1 cellular context compared by ENCODE assay signal in the genomic region with DNA sequence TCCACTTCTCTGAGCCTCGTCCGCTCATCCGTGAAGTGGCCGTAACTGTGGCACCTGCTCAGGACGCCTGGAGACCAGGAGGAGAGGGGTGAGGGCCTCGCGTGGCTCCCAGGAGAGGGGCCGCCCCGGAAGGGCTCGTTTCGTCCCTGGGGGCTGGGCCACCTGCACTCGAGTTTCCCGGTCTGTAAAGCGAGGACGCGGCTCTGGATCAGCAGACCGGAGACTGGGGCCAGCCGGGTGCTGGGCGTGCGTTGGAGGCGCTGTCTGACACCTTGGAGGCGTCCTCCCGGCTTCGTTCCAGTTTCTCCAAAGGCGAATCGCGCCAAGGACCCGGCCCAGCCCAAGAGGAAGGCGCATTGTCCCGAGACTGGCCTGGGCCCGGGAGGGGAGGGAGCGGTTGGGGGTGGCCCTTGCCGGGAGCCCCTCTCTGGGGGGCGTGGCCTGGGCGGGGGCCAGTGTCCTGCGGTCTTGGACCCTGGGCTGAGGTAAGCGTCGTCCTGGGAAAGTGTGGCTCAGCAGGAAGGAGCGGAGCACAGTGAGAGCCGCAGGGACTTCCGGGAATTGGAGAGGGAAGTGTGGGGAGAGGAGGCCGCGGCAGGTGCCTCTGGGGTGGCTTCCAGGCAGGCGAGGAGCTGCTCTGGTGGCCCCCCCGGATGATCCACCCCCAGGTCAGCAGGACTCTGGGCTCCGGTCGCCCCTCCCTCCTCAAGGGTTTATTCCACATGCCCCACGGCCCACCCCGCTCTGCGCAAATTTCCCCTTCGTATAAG.
A peak's percentile ranks its signal among the peaks of the same experiment; 100 is the strongest.
TF ChIP-seq lines count a peak whose summit lies in the region.

No MANE protein-coding gene starts in this region.

TF ChIP-seq in H1, 55 proteins besides CTCF, POLR2A, EP300 and RAD21:
- TF ChIP-seq PHF8 (conservative IDR thresholded peaks at IDR 0.05; ENCODE audit: low read depth, low read length): no peak
- TF ChIP-seq SAP30 (IDR thresholded peaks at IDR 0.05; ENCODE audit: insufficient read depth, insufficient replicate concordance, low read length): no peak
- TF ChIP-seq SP2 (IDR thresholded peaks at IDR 0.05; ENCODE audit: low read length): no peak
- TF ChIP-seq SIN3A (conservative IDR thresholded peaks at IDR 0.05 in 1 of 2, IDR thresholded peaks at IDR 0.05 in 1 of 2; ENCODE audit: low read depth in 1 of 2, low read length in 2 of 2): no peak
- TF ChIP-seq SP1 (IDR thresholded peaks at IDR 0.05; ENCODE audit: low read depth, low read length): no peak
- no peak for TF ChIP-seq MAFK (IDR thresholded peaks at IDR 0.05; ENCODE audit: low read depth, low read length)
- TF ChIP-seq, protein P1, sequence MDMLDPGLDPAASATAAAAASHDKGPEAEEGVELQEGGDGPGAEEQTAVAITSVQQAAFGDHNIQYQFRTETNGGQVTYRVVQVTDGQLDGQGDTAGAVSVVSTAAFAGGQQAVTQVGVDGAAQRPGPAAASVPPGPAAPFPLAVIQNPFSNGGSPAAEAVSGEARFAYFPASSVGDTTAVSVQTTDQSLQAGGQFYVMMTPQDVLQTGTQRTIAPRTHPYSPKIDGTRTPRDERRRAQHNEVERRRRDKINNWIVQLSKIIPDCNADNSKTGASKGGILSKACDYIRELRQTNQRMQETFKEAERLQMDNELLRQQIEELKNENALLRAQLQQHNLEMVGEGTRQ (IDR thresholded peaks at IDR 0.05; ENCODE audit: low read length): no peak
- TF ChIP-seq HDAC2 (IDR thresholded peaks at IDR 0.05; ENCODE audit: borderline replicate concordance in 1 of 2, low read depth in 2 of 2, low read length in 2 of 2): no peak
- no peak for TF ChIP-seq RNF2 (IDR thresholded peaks at IDR 0.05; ENCODE audit: borderline replicate concordance, low read depth, low read length, missing control alignments, poor library complexity, severe bottlenecking)
- TF ChIP-seq KDM4A (IDR thresholded peaks at IDR 0.05; ENCODE audit: low read depth, low read length, severe bottlenecking): peak; percentile 50
- no peak for TF ChIP-seq POU5F1 (IDR thresholded peaks at IDR 0.05; ENCODE audit: low read depth, low read length)
- no peak for TF ChIP-seq CBX8 (IDR thresholded peaks at IDR 0.05; ENCODE audit: borderline replicate concordance, low read depth, low read length)
- TF ChIP-seq SIRT6 (IDR thresholded peaks at IDR 0.05; ENCODE audit: low read length): no peak
- no peak for TF ChIP-seq GTF2F1 (IDR thresholded peaks at IDR 0.05; ENCODE audit: borderline replicate concordance, low read depth, low read length)
- TF ChIP-seq RBBP5 (IDR thresholded peaks at IDR 0.05; ENCODE audit: borderline replicate concordance, low read depth, low read length): no peak
- peak; percentile 70 for TF ChIP-seq E2F6 (IDR thresholded peaks at IDR 0.05)
- no peak for TF ChIP-seq ATF2 (IDR thresholded peaks at IDR 0.05; ENCODE audit: low read length)
- no peak for TF ChIP-seq EZH2 (IDR thresholded peaks at IDR 0.05; ENCODE audit: low read depth, low read length, severe bottlenecking)
- TF ChIP-seq NRF1 (IDR thresholded peaks at IDR 0.05; ENCODE audit: low read depth, low read length): no peak
- TF ChIP-seq MAX (IDR thresholded peaks at IDR 0.05): peak; percentile 61
- no peak for TF ChIP-seq TCF12 (IDR thresholded peaks at IDR 0.05; ENCODE audit: low read depth, low read length)
- 0 out of 2 replicates have a peak, but pooled peaks have one; percentile 35 for TF ChIP-seq SUZ12 (IDR thresholded peaks at IDR 0.05; ENCODE audit: low read length)
- no peak for TF ChIP-seq SIX5 (IDR thresholded peaks at IDR 0.05; ENCODE audit: low read depth, low read length)
- no peak for TF ChIP-seq CHD7 (IDR thresholded peaks at IDR 0.05; ENCODE audit: insufficient replicate concordance, low read length)
- TF ChIP-seq BRCA1 (IDR thresholded peaks at IDR 0.05; ENCODE audit: low read depth, low read length): no peak
- TF ChIP-seq TBP (IDR thresholded peaks at IDR 0.05; ENCODE audit: low read depth, low read length): no peak
- TF ChIP-seq KDM1A (IDR thresholded peaks at IDR 0.05; ENCODE audit: borderline replicate concordance, low read length): no peak; the same call in 1 of the 2 replicates
- no peak for TF ChIP-seq KDM5A (IDR thresholded peaks at IDR 0.05; ENCODE audit: low read length)
- TF ChIP-seq YY1 (IDR thresholded peaks at IDR 0.05; ENCODE audit: low read depth, low read length): no peak
- TF ChIP-seq TAF1 (IDR thresholded peaks at IDR 0.05; ENCODE audit: low read depth, low read length): no peak
- TF ChIP-seq CBX5 (IDR thresholded peaks at IDR 0.05; ENCODE audit: low read depth, low read length): no peak
- TF ChIP-seq ASH2L (IDR thresholded peaks at IDR 0.05; ENCODE audit: low read length): peak; percentile 81
- no peak for TF ChIP-seq CREB1 (IDR thresholded peaks at IDR 0.05)
- no peak for TF ChIP-seq GABPA (IDR thresholded peaks at IDR 0.05; ENCODE audit: borderline replicate concordance, insufficient read depth, low read length)
- TF ChIP-seq CHD1 (IDR thresholded peaks at IDR 0.05; ENCODE audit: low read depth, low read length): no peak
- no peak for TF ChIP-seq JUN (IDR thresholded peaks at IDR 0.05; ENCODE audit: low read depth, low read length)
- no peak for TF ChIP-seq BCL11A (IDR thresholded peaks at IDR 0.05; ENCODE audit: low read depth in 2 of 2, low read length in 2 of 2)
